ENCODE assay signal across 14 cellular contexts in the genomic region with DNA sequence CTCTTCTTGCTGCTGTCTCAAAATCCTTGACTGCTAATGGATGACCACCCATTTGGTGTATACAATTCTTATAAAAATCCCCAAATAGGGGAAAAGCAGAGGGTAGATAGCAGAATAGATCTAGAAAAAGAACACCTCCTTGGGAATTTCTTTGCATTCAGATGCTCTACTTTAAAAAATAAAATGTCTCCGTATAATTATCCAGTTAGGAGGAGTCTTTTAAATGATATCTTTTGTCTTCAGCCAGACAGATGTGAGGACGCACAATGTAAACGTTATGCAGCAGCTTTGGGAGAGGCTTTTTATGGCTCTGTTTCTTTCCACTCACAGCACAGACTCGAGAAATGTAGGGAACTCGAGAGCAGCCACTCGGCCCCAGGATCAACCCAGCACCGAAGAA.
"Had no signal": no experiment of that assay in that cellular context is flagged by ENCODE, and none has a peak within 500 bp of the region (broad histone marks: within the 10 kb centered on the region; RNA-seq: fewer than 3 reads in every experiment).

No MANE protein-coding gene starts in this region.

- H3K4me1 ChIP-seq: tibial nerve had no signal

- H3K4me3 ChIP-seq: cardiac muscle cell, mucosa of descending colon, SK-N-MC, skin epidermis had no signal

- H3K27me3 ChIP-seq: cardiac muscle cell had no signal

- H3K36me3 ChIP-seq: cardiac muscle cell, tibial nerve, WERI-Rb-1 had no signal

- ATAC-seq: activated T-helper 17 cell treated with anti-CD3 and anti-CD28 coated beads, Interleukin-2, amount 50 U/mL, for 72 hours; T-cell had no signal

- H3K27ac ChIP-seq: cardiac muscle cell, SK-N-MC, skin epidermis, WERI-Rb-1 had no signal

- DNase-seq: activated CD4-positive, alpha-beta T cell treated with anti-CD3 and anti-CD28 coated beads for 4 hours; activated CD8-positive, alpha-beta memory T cell treated with anti-CD3 and anti-CD28 coated beads for 24 hours; activated naive CD4-positive, alpha-beta T cell treated with anti-CD3 and anti-CD28 coated beads, Interleukin-2, amount 10 ng/mL, durations not matched to agents 7 days and 5 days; hypothalamus; mammary epithelial cell; T-cell; T1000; WERI-Rb-1 had no signal

- H3K9me3 ChIP-seq: mucosa of descending colon, tibial nerve had no signal
